Comparison of ENCODE assay signal across 10 cellular contexts in the genomic region with DNA sequence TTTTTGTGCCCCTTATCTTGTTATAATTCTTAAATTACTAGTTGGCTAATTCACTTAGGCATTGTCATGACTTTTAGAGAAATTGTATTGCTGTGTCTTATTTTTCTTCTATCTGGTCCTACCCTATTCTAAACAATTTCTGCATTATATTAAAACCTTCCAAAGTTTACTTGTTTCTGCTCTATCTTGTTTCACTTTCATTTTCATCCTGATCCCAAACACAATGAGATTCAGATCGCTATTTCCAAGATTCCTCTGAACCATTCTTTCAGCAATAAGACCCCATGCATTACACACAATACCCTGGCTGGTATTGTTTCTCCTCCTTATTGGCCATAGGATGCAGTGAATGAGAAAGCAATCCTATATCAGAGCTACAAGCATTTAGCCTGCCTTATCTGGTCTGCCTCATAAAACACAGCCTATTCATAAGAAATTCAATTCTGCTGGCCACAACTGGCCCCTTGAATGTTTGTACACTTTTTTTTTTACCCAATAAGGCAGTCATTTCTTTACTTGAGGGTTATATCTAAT.
A peak's percentile ranks its signal among the peaks of the same experiment; 100 is the strongest.
DNase-seq lines count a peak whose midpoint lies in the region; ATAC-seq and TF ChIP-seq lines count a peak whose summit lies in the region.
"Had no signal": no experiment of that assay in that cellular context is flagged by ENCODE, and none has a peak within 500 bp of the region (broad histone marks: within the 10 kb centered on the region; RNA-seq: fewer than 3 reads in every experiment).

No MANE protein-coding gene starts in this region.

- H3K36me3 ChIP-seq in right lobe of liver, result no peaks in the 10 kb centered on the region
- no peaks in the 10 kb centered on the region for H3K36me3 ChIP-seq in thoracic aorta

- no peaks in the 10 kb centered on the region for H3K36me3 Mint-ChIP-seq in activated CD8-positive, alpha-beta memory T cell treated with anti-CD3 and anti-CD28 coated beads, Interleukin-2, amount 10 ng/mL, durations not matched to agents 7 days and 5 days
- no peaks in the 10 kb centered on the region for H3K36me3 Mint-ChIP-seq in activated CD8-positive, alpha-beta T cell treated with anti-CD3 and anti-CD28 coated beads, Interleukin-2, amount 10 ng/mL, durations not matched to agents 7 days and 5 days (ENCODE audit: low read depth)

- CTCF ChIA-PET in activated CD8-positive, alpha-beta memory T cell treated with anti-CD3 and anti-CD28 coated beads, Interleukin-2, amount 10 ng/mL, durations not matched to agents 7 days and 5 days (lab: Charles Lee), result no interaction called here
- CTCF ChIA-PET in activated CD8-positive, alpha-beta T cell treated with anti-CD3 and anti-CD28 coated beads, Interleukin-2, amount 10 ng/mL, durations not matched to agents 7 days and 5 days (lab: Charles Lee), result no interaction called here

- intact Hi-C loops in right lobe of liver (cut with DNase I), result no loop called here

- no peak overlapping the region for H3K27ac Mint-ChIP-seq in activated CD8-positive, alpha-beta memory T cell treated with anti-CD3 and anti-CD28 coated beads, Interleukin-2, amount 10 ng/mL, durations not matched to agents 7 days and 5 days
- no peak overlapping the region for H3K27ac Mint-ChIP-seq in activated CD8-positive, alpha-beta T cell treated with anti-CD3 and anti-CD28 coated beads, Interleukin-2, amount 10 ng/mL, durations not matched to agents 7 days and 5 days

- ATAC-seq in activated CD8-positive, alpha-beta memory T cell treated with anti-CD3 and anti-CD28 coated beads, Interleukin-2, amount 10 ng/mL, durations not matched to agents 7 days and 5 days, result no peak
- ATAC-seq in activated CD8-positive, alpha-beta T cell treated with anti-CD3 and anti-CD28 coated beads, Interleukin-2, amount 10 ng/mL, durations not matched to agents 7 days and 5 days, result no peak
- ATAC-seq in right lobe of liver, result peak; percentile 46 to 66 (median 55)
- ATAC-seq in thoracic aorta (ENCODE audit: insufficient number of reproducible peaks, low FRiP score, low read depth), result no peak
- ATAC-seq in HG03039 (IDR thresholded peaks at IDR 0.05; ENCODE audit: unreplicated experiment), result no peak

- H3K27me3 ChIP-seq in right lobe of liver (no peaks in the 10 kb centered on the region), thoracic aorta (replicated peaks; ENCODE audit: insufficient read depth) (no peaks in the 10 kb centered on the region)

- H3K27ac ChIP-seq in right lobe of liver (no peak overlapping the region), thoracic aorta (no peak overlapping the region)

- H3K27me3 Mint-ChIP-seq in activated CD8-positive, alpha-beta memory T cell treated with anti-CD3 and anti-CD28 coated beads, Interleukin-2, amount 10 ng/mL, durations not matched to agents 7 days and 5 days, result no peaks in the 10 kb centered on the region
- peaks cover 2% of the 10 kb centered on the region for H3K27me3 Mint-ChIP-seq in activated CD8-positive, alpha-beta T cell treated with anti-CD3 and anti-CD28 coated beads, Interleukin-2, amount 10 ng/mL, durations not matched to agents 7 days and 5 days (ENCODE audit: low read depth)

- H3K9me3 Mint-ChIP-seq in activated CD8-positive, alpha-beta memory T cell treated with anti-CD3 and anti-CD28 coated beads, Interleukin-2, amount 10 ng/mL, durations not matched to agents 7 days and 5 days (ENCODE audit: low read depth), result no peaks in the 10 kb centered on the region
- no peaks in the 10 kb centered on the region for H3K9me3 Mint-ChIP-seq in activated CD8-positive, alpha-beta T cell treated with anti-CD3 and anti-CD28 coated beads, Interleukin-2, amount 10 ng/mL, durations not matched to agents 7 days and 5 days (ENCODE audit: insufficient read depth)

- H3K4me3 ChIP-seq in right lobe of liver (peak overlapping the region; percentile 26 to 56 (median 38)), thoracic aorta (peak overlapping the region; percentile 43)

- H3K4me3 Mint-ChIP-seq in activated CD8-positive, alpha-beta memory T cell treated with anti-CD3 and anti-CD28 coated beads, Interleukin-2, amount 10 ng/mL, durations not matched to agents 7 days and 5 days, result peak overlapping the region; percentile 46
- H3K4me3 Mint-ChIP-seq in activated CD8-positive, alpha-beta T cell treated with anti-CD3 and anti-CD28 coated beads, Interleukin-2, amount 10 ng/mL, durations not matched to agents 7 days and 5 days, result peak overlapping the region; percentile 29

- H3K4me1 Mint-ChIP-seq in activated CD8-positive, alpha-beta memory T cell treated with anti-CD3 and anti-CD28 coated beads, Interleukin-2, amount 10 ng/mL, durations not matched to agents 7 days and 5 days, result no peaks in the 10 kb centered on the region
- peaks cover 2% of the 10 kb centered on the region for H3K4me1 Mint-ChIP-seq in activated CD8-positive, alpha-beta T cell treated with anti-CD3 and anti-CD28 coated beads, Interleukin-2, amount 10 ng/mL, durations not matched to agents 7 days and 5 days (ENCODE audit: low read depth)

- POLR2A ChIA-PET in activated CD8-positive, alpha-beta T cell treated with anti-CD3 and anti-CD28 coated beads, Interleukin-2, amount 10 ng/mL, durations not matched to agents 7 days and 5 days (lab: Charles Lee), result no interaction called here

- H3K9me3 ChIP-seq in right lobe of liver (no peaks in the 10 kb centered on the region), thoracic aorta (no peaks in the 10 kb centered on the region)

- TF ChIP-seq CTCF in right lobe of liver (IDR thresholded peaks at IDR 0.05), result no peak
- no peak for TF ChIP-seq CTCF in thoracic aorta (IDR thresholded peaks at IDR 0.05)

- DNase-seq in activated CD8-positive, alpha-beta memory T cell treated with anti-CD3 and anti-CD28 coated beads, Interleukin-2, amount 10 ng/mL, durations not matched to agents 7 days and 5 days, result no peak
- no peak for DNase-seq in activated CD8-positive, alpha-beta memory T cell treated with anti-CD3 and anti-CD28 coated beads, Interleukin-2, amount 50 U/mL, for 48 hours
- DNase-seq in activated CD8-positive, alpha-beta T cell treated with anti-CD3 and anti-CD28 coated beads, Interleukin-2, amount 10 ng/mL, durations not matched to agents 7 days and 5 days, result no peak
- DNase-seq in right lobe of liver, result no peak
- no peak for DNase-seq in thoracic aorta (ENCODE audit: low spot score)
- no peak for DNase-seq in HuH-7 (ENCODE audit: low spot score)
- DNase-seq in GM19240 (ENCODE audit: insufficient read length, low spot score), result no peak
- DNase-seq: NCI-H1694, SHP77 treated with DMSO at 0.1 percent for 48 hours had no signal

- 5% methylated on average over 1 of the region's 1 CpG for WGBS in right lobe of liver (ENCODE audit: insufficient coverage, low coverage, low lambda C conversion rate, missing lambda C conversion rate)

- TF ChIP-seq POLR2A in right lobe of liver (IDR thresholded peaks at IDR 0.05), result no peak

- H3K4me1 ChIP-seq in right lobe of liver (no peaks in the 10 kb centered on the region), thoracic aorta (ENCODE audit: control insufficient read depth in 1 of 2, low read depth in 2 of 2) (no peaks in the 10 kb centered on the region)

Comparison
In these comparisons a context has a peak if more than half of its experiments do, and no peak if none do; other contexts are left out.
1. ATAC-seq: peak in right lobe of liver (4 of 4); none in activated CD8-positive, alpha-beta memory T cell treated with anti-CD3 and anti-CD28 coated beads, Interleukin-2, amount 10 ng/mL, durations not matched to agents 7 days and 5 days (single experiment), activated CD8-positive, alpha-beta T cell treated with anti-CD3 and anti-CD28 coated beads, Interleukin-2, amount 10 ng/mL, durations not matched to agents 7 days and 5 days (single experiment), thoracic aorta (single experiment) and HG03039 (single experiment).